In genomic region chr4:144734522-144734921, GRCh38 we compare ENCODE assay signal across 13 cellular contexts.
DNase-seq lines count a peak whose midpoint lies in the region; ATAC-seq, FAIRE-seq and TF ChIP-seq lines count a peak whose summit lies in the region.
"Had no signal": no experiment of that assay in that cellular context is flagged by ENCODE, and none has a peak within 500 bp of the region (broad histone marks: within the 10 kb centered on the region; RNA-seq: fewer than 3 reads in every experiment).

No MANE protein-coding gene starts in this region.

- H3K79me2 ChIP-seq in H1 (ENCODE audit: control insufficient read depth in 1 of 2, insufficient read depth in 2 of 2, low read length in 2 of 2): no peaks in the 10 kb centered on the region
- H3K79me2 ChIP-seq: parathyroid adenoma had no signal

- H3K9ac ChIP-seq in H1 (replicated peaks in 1 of 4; ENCODE audit: extremely low read depth in 1 of 4, low read depth in 3 of 4, low read length in 3 of 4): no peak overlapping the region
- H3K9ac ChIP-seq: parathyroid adenoma had no signal

- H4K8ac ChIP-seq in H1 (ENCODE audit: extremely low read depth, insufficient read depth, low read length): no peak overlapping the region; the same call in 1 of the 2 replicates

- H2AFZ ChIP-seq in H1 (ENCODE audit: low read length): no peak overlapping the region
- H2AFZ ChIP-seq: parathyroid adenoma had no signal

- no peak overlapping the region for H3K23ac ChIP-seq in H1 (ENCODE audit: insufficient read length)

- no peak overlapping the region for H2BK15ac ChIP-seq in H1 (ENCODE audit: low read length)

- TF ChIP-seq EP300 in H1 (IDR thresholded peaks at IDR 0.05; ENCODE audit: borderline replicate concordance in 1 of 2, low read depth in 2 of 2, low read length in 2 of 2): no peak

- H3K27ac ChIP-seq in H1 (ENCODE audit: low read depth, low read length): no peak overlapping the region
- H3K27ac ChIP-seq in right atrium auricular region: no peak overlapping the region
- H3K27ac ChIP-seq: parathyroid adenoma had no signal

- TF ChIP-seq POLR2A in H1 (IDR thresholded peaks at IDR 0.05; ENCODE audit: control extremely low read depth in 1 of 2, low read depth in 2 of 2, low read length in 2 of 2) (no peak), GM12891 (IDR thresholded peaks at IDR 0.05; ENCODE audit: low read depth, low read length) (no peak)

- TF ChIP-seq RAD21 in H1 (IDR thresholded peaks at IDR 0.05 in 1 of 2, conservative IDR thresholded peaks at IDR 0.05 in 1 of 2; ENCODE audit: low read depth in 2 of 2, low read length in 2 of 2): no peak

- peak overlapping the region; percentile 6 to 22; a peak in 1 of 4 replicates for H3K4me2 ChIP-seq in H1 (ENCODE audit: insufficient read depth in 1 of 2, low read depth in 2 of 2, low read length in 2 of 2)

- DNase-seq in COLO829 (ENCODE audit: low spot score) (peak; percentile 12), LHCN-M2 (ENCODE audit: low read depth) (peak; percentile 39), H1 (ENCODE audit: low read depth in 1 of 2, low spot score in 2 of 2) (no peak), left kidney (ENCODE audit: low read depth, low spot score) (peak; percentile 17), right atrium auricular region (ENCODE audit: low spot score) (no peak), GM12891 (ENCODE audit: insufficient read length, low spot score) (no peak)
- no peak for DNase-seq in stimulated activated CD4-positive, alpha-beta T cell treated with anti-CD3 and anti-CD28 coated beads, Interleukin-4, amount 100 ng/mL, for 1 hour
- DNase-seq in natural killer cell treated with Interleukin-12 subunit alpha and Interleukin-12 subunit beta and Interleukin-15 and Interleukin-18, amount 100 ng/mL, for 72 hours (ENCODE audit: low spot score): no peak
- DNase-seq: activated B cell treated with CpG ODN at 0.5 μM for 24 hours; activated naive CD8-positive, alpha-beta T cell treated with anti-CD3 and anti-CD28 coated beads for 36 hours; DND-41 had no signal

- WGBS in H1 (ENCODE audit: extremely low coverage in 1 of 2, insufficient coverage in 1 of 2, insufficient read length in 1 of 2, insufficient replicate concordance in 2 of 2, low coverage in 1 of 2, low lambda C conversion rate in 2 of 2, missing lambda C conversion rate in 1 of 2), 2 experiments: 59% methylated on average over 4 of the region's 4 CpGs; no CpG with 5 or more reads in 1 of the 2 experiments

- no peaks in the 10 kb centered on the region for H3K79me1 ChIP-seq in H1 (ENCODE audit: low read depth, low read length)

- no peaks in the 10 kb centered on the region for H4K20me1 ChIP-seq in H1 (replicated peaks in 1 of 2; ENCODE audit: control insufficient read depth in 1 of 2, insufficient read depth in 2 of 2, low read length in 2 of 2)

- no peak overlapping the region for H3K56ac ChIP-seq in H1 (replicated peaks; ENCODE audit: insufficient read length, low read depth, low read length)

- no peak for FAIRE-seq in H1 (lab: Jason Lieb, UNC)
- no peak for FAIRE-seq in GM12891 (lab: Jason Lieb, UNC)

- CTCF ChIA-PET in H1 (lab: Charles Lee; ENCODE audit: partially characterized antibody): no interaction called here

- H3K4me1 ChIP-seq in H1 (replicated peaks in 1 of 4; ENCODE audit: control insufficient read depth in 3 of 4, insufficient read depth in 4 of 4, low read length in 3 of 4): peaks cover 0 to 6% (median 0%) of the 10 kb centered on the region in 4 experiments; a peak in 2 of 7 replicates
- no peaks in the 10 kb centered on the region for H3K4me1 ChIP-seq in right atrium auricular region
- H3K4me1 ChIP-seq: parathyroid adenoma had no signal

- POLR2A ChIA-PET in H1 (lab: Charles Lee; ENCODE audit: partially characterized antibody): no interaction called here

- H3K27me3 Mint-ChIP-seq in natural killer cell treated with Interleukin-12 subunit alpha and Interleukin-12 subunit beta and Interleukin-15 and Interleukin-18, amount 100 ng/mL, for 72 hours: no peaks in the 10 kb centered on the region
- H3K27me3 Mint-ChIP-seq: activated B cell treated with CpG ODN at 0.5 μM for 24 hours; activated naive CD8-positive, alpha-beta T cell treated with anti-CD3 and anti-CD28 coated beads for 36 hours had no signal

- H3K36me3 Mint-ChIP-seq in natural killer cell treated with Interleukin-12 subunit alpha and Interleukin-12 subunit beta and Interleukin-15 and Interleukin-18, amount 100 ng/mL, for 72 hours: no peaks in the 10 kb centered on the region
- H3K36me3 Mint-ChIP-seq: activated naive CD8-positive, alpha-beta T cell treated with anti-CD3 and anti-CD28 coated beads for 36 hours; memory B cell had no signal

- H2AK5ac ChIP-seq in H1 (ENCODE audit: low read depth, low read length): no peak overlapping the region

- ATAC-seq in natural killer cell treated with Interleukin-12 subunit alpha and Interleukin-12 subunit beta and Interleukin-15 and Interleukin-18, amount 100 ng/mL, for 72 hours: no peak

- no peak overlapping the region for H4K91ac ChIP-seq in H1 (replicated peaks; ENCODE audit: insufficient read length, low read length)

- H2BK20ac ChIP-seq in H1 (ENCODE audit: low read length): no peak overlapping the region

- no peaks in the 10 kb centered on the region for H3K23me2 ChIP-seq in H1 (ENCODE audit: low read depth, low read length)

- H2BK12ac ChIP-seq in H1 (ENCODE audit: low read depth, low read length): no peak overlapping the region

- no peak overlapping the region for H2BK5ac ChIP-seq in H1 (ENCODE audit: low read depth, low read length)

- H3K4me3 Mint-ChIP-seq in natural killer cell treated with Interleukin-12 subunit alpha and Interleukin-12 subunit beta and Interleukin-15 and Interleukin-18, amount 100 ng/mL, for 72 hours: no peak overlapping the region
- H3K4me3 Mint-ChIP-seq: activated B cell treated with CpG ODN at 0.5 μM for 24 hours; activated naive CD8-positive, alpha-beta T cell treated with anti-CD3 and anti-CD28 coated beads for 36 hours; memory B cell had no signal

- H3K4me1 Mint-ChIP-seq in natural killer cell treated with Interleukin-12 subunit alpha and Interleukin-12 subunit beta and Interleukin-15 and Interleukin-18, amount 100 ng/mL, for 72 hours (ENCODE audit: low read depth in 2 of 2): no peaks in the 10 kb centered on the region
- H3K4me1 Mint-ChIP-seq: activated B cell treated with CpG ODN at 0.5 μM for 24 hours; activated naive CD8-positive, alpha-beta T cell treated with anti-CD3 and anti-CD28 coated beads for 36 hours; memory B cell had no signal

- no peak overlapping the region for H4K5ac ChIP-seq in H1 (ENCODE audit: insufficient read length, low read depth, low read length)

- H3K27ac Mint-ChIP-seq in natural killer cell treated with Interleukin-12 subunit alpha and Interleukin-12 subunit beta and Interleukin-15 and Interleukin-18, amount 100 ng/mL, for 72 hours: no peak overlapping the region
- H3K27ac Mint-ChIP-seq: activated B cell treated with CpG ODN at 0.5 μM for 24 hours; activated naive CD8-positive, alpha-beta T cell treated with anti-CD3 and anti-CD28 coated beads for 36 hours; memory B cell had no signal

- no peak for TF ChIP-seq CTCF in H1 (IDR thresholded peaks at IDR 0.05; ENCODE audit: control extremely low read depth in 1 of 3, insufficient read depth in 1 of 3, low read depth in 1 of 3, low read length in 3 of 3)
- no peak for TF ChIP-seq CTCF in right atrium auricular region (IDR thresholded peaks at IDR 0.05)

- H3K36me3 ChIP-seq in H1 (ENCODE audit: control insufficient read depth in 2 of 4, insufficient read depth in 4 of 4, low read length in 3 of 4): no peaks in the 10 kb centered on the region
- H3K36me3 ChIP-seq in right atrium auricular region: no peaks in the 10 kb centered on the region

- H3K4ac ChIP-seq in H1 (replicated peaks; ENCODE audit: insufficient read length, low read depth, low read length): no peak overlapping the region

- H3K14ac ChIP-seq in H1 (ENCODE audit: insufficient read length): no peak overlapping the region

- H2BK120ac ChIP-seq in H1 (replicated peaks; ENCODE audit: low read depth, low read length): no peak overlapping the region

- H3K9me3 ChIP-seq in H1 (ENCODE audit: insufficient read depth in 2 of 2, low read depth in 1 of 2, low read length in 1 of 2) (no peaks in the 10 kb centered on the region), right atrium auricular region (no peaks in the 10 kb centered on the region)

- no peaks in the 10 kb centered on the region for H3K9me3 Mint-ChIP-seq in natural killer cell treated with Interleukin-12 subunit alpha and Interleukin-12 subunit beta and Interleukin-15 and Interleukin-18, amount 100 ng/mL, for 72 hours
- H3K9me3 Mint-ChIP-seq: activated B cell treated with CpG ODN at 0.5 μM for 24 hours; activated naive CD8-positive, alpha-beta T cell treated with anti-CD3 and anti-CD28 coated beads for 36 hours; memory B cell had no signal

- H3K27me3 ChIP-seq in H1 (replicated peaks in 1 of 4; ENCODE audit: control insufficient read depth in 3 of 4, extremely low read depth in 1 of 4, insufficient read depth in 3 of 4, low read length in 3 of 4): no peaks in the 10 kb centered on the region
- no peaks in the 10 kb centered on the region for H3K27me3 ChIP-seq in right atrium auricular region

- H3K4me3 ChIP-seq in H1 (ENCODE audit: extremely low read depth in 1 of 4, insufficient read depth in 2 of 4, low read depth in 3 of 4, low read length in 4 of 4) (no peak overlapping the region), right atrium auricular region (no peak overlapping the region)

- H3K18ac ChIP-seq in H1 (ENCODE audit: extremely low read depth, low read length): no peak overlapping the region

TF ChIP-seq in H1, 55 proteins besides CTCF, POLR2A, EP300 and RAD21 (continues in another document):
- TF ChIP-seq SP2 (IDR thresholded peaks at IDR 0.05; ENCODE audit: low read length) (no peak), TEAD4 (IDR thresholded peaks at IDR 0.05; ENCODE audit: low read depth, low read length) (peak; percentile 4; the same call in 1 of the 2 replicates), HDAC2 (IDR thresholded peaks at IDR 0.05; ENCODE audit: borderline replicate concordance in 1 of 2, low read depth in 2 of 2, low read length in 2 of 2) (no peak)

TF ChIP-seq in GM12891, 5 proteins besides CTCF, POLR2A, EP300 and RAD21:
- TF ChIP-seq SPI1 (IDR thresholded peaks at IDR 0.05; ENCODE audit: low read depth, low read length): no peak
- TF ChIP-seq POLR2AphosphoS5 (IDR thresholded peaks at IDR 0.05; ENCODE audit: low read depth, low read length): no peak
- TF ChIP-seq POU2F2 (IDR thresholded peaks at IDR 0.05; ENCODE audit: low read depth, low read length): no peak
- no peak for TF ChIP-seq PAX5 (IDR thresholded peaks at IDR 0.05; ENCODE audit: insufficient read depth, low read length, severe bottlenecking)
- TF ChIP-seq TAF1 (IDR thresholded peaks at IDR 0.05; ENCODE audit: low read depth, low read length): no peak
TF ChIP-seq in GM12891: peak in this region for 0.

Comparison
In these comparisons a context has a peak if more than half of its experiments do, and no peak if none do; other contexts are left out.
1. DNase-seq: peak in COLO829 (single experiment), LHCN-M2 (single experiment) and left kidney (single experiment); none in H1 (0 of 2), right atrium auricular region (single experiment), stimulated activated CD4-positive, alpha-beta T cell treated with anti-CD3 and anti-CD28 coated beads, Interleukin-4, amount 100 ng/mL, for 1 hour (single experiment), GM12891 (single experiment) and natural killer cell treated with Interleukin-12 subunit alpha and Interleukin-12 subunit beta and Interleukin-15 and Interleukin-18, amount 100 ng/mL, for 72 hours (single experiment).